Comparison of ENCODE assay signal across 13 cellular contexts in genomic region chr10:45253183-45253914, GRCh38.
DNase-seq lines count a peak whose midpoint lies in the region; ATAC-seq, FAIRE-seq and TF ChIP-seq lines count a peak whose summit lies in the region.
"Had no signal": no experiment of that assay in that cellular context is flagged by ENCODE, and none has a peak within 500 bp of the region (broad histone marks: within the 10 kb centered on the region; RNA-seq: fewer than 3 reads in every experiment).

No MANE protein-coding gene starts in this region.

- no peak overlapping the region for H3K4me3 Mint-ChIP-seq in effector memory CD8-positive, alpha-beta T cell
- H3K4me3 Mint-ChIP-seq: endodermal cell had no signal

- no peaks in the 10 kb centered on the region for H3F3A ChIP-seq in OCI-LY1 (ENCODE audit: insufficient read depth, low read length)

- peaks cover 3% of the 10 kb centered on the region for H3K36me3 Mint-ChIP-seq in effector memory CD8-positive, alpha-beta T cell (ENCODE audit: insufficient read depth)

- H3K9ac ChIP-seq in OCI-LY1 (ENCODE audit: low read length) = no peak overlapping the region; the same call in 1 of the 2 replicates

- H3K27me3 Mint-ChIP-seq in effector memory CD8-positive, alpha-beta T cell = peaks cover 17 to 18% of the 10 kb centered on the region in 2 donors

- peak overlapping the region; percentile 29; the same call in 1 of the 2 replicates for H3K4me2 ChIP-seq in OCI-LY1 (ENCODE audit: low read length)

- H2AFZ ChIP-seq in OCI-LY1 (ENCODE audit: low read length) = peak overlapping the region; percentile 30

- no peaks in the 10 kb centered on the region for H3K9me2 ChIP-seq in OCI-LY1 (ENCODE audit: low read depth, low read length)

- CTCF ChIA-PET in RWPE1 (lab: Yijun Ruan, JAX) = no interaction called here

- H3K4me1 ChIP-seq in OCI-LY1 (ENCODE audit: insufficient read depth, low read length, severe bottlenecking) = peaks cover 35% of the 10 kb centered on the region

- H3K36me3 ChIP-seq in OCI-LY1 (ENCODE audit: insufficient read depth, low read length) = no peaks in the 10 kb centered on the region

- ATAC-seq in GM19023 (IDR thresholded peaks at IDR 0.05; ENCODE audit: unreplicated experiment) (peak; percentile 87), HG02763 (IDR thresholded peaks at IDR 0.05; ENCODE audit: unreplicated experiment) (peak; percentile 68)
- no peak for ATAC-seq in effector memory CD8-positive, alpha-beta T cell (replicated peaks)

- DNase-seq in GM12892 (ENCODE audit: insufficient read length) (no peak), MV-4-11 (lab: John Stamatoyannopoulos, UW) (no peak), 8988T (no peak), RWPE1 (ENCODE audit: low spot score) (no peak)
- DNase-seq in effector memory CD8-positive, alpha-beta T cell = no peak
- DNase-seq: activated CD4-positive, alpha-beta T cell treated with anti-CD3 and anti-CD28 coated beads for 1 hour; amygdala; endodermal cell; NCI-H187 treated with DMSO at 0.1 percent for 48 hours; small intestine had no signal

- H3K4me3 ChIP-seq in OCI-LY1 (ENCODE audit: low read depth, low read length, poor library complexity, severe bottlenecking) = no peak overlapping the region

- no peaks in the 10 kb centered on the region for H3K79me2 ChIP-seq in OCI-LY1 (ENCODE audit: insufficient read depth, low read length)

- POLR2A ChIA-PET in RWPE1 (lab: Yijun Ruan, JAX; ENCODE audit: low non-redundant PET) = no interaction called here

- no peaks in the 10 kb centered on the region for H3K9me3 Mint-ChIP-seq in effector memory CD8-positive, alpha-beta T cell
- H3K9me3 Mint-ChIP-seq: endodermal cell had no signal

- H3K27ac Mint-ChIP-seq in effector memory CD8-positive, alpha-beta T cell = no peak overlapping the region
- H3K27ac Mint-ChIP-seq: endodermal cell had no signal

- TF ChIP-seq POLR2A in GM12892 (IDR thresholded peaks at IDR 0.05; ENCODE audit: low read depth, low read length) = no peak

- peak overlapping the region; percentile 76 for H3K27ac ChIP-seq in OCI-LY1 (ENCODE audit: low read depth, low read length, poor library complexity, severe bottlenecking)
- no peak overlapping the region for H3K27ac ChIP-seq in RWPE1

- peaks cover 0 to 6% of the 10 kb centered on the region in 2 donors for H3K4me1 Mint-ChIP-seq in effector memory CD8-positive, alpha-beta T cell (ENCODE audit: low read depth in 2 of 2)

- H3K9me3 ChIP-seq in OCI-LY1 (ENCODE audit: low read length) = peaks cover 5% of the 10 kb centered on the region

- H4K20me1 ChIP-seq in OCI-LY1 (ENCODE audit: insufficient read depth, low read length) = no peaks in the 10 kb centered on the region

- FAIRE-seq in GM12892 (lab: Jason Lieb, UNC) = peak; percentile 9
- FAIRE-seq: small intestine had no signal

- TF ChIP-seq CTCF in OCI-LY1 (IDR thresholded peaks at IDR 0.05; ENCODE audit: low read length) (no peak), RWPE1 (conservative IDR thresholded peaks at IDR 0.05; ENCODE audit: low read depth) (no peak)

- no peaks in the 10 kb centered on the region for H3K27me3 ChIP-seq in OCI-LY1 (ENCODE audit: insufficient read depth, low read length)
